ENCODE assay signal across 3 cellular contexts in the genomic region with DNA sequence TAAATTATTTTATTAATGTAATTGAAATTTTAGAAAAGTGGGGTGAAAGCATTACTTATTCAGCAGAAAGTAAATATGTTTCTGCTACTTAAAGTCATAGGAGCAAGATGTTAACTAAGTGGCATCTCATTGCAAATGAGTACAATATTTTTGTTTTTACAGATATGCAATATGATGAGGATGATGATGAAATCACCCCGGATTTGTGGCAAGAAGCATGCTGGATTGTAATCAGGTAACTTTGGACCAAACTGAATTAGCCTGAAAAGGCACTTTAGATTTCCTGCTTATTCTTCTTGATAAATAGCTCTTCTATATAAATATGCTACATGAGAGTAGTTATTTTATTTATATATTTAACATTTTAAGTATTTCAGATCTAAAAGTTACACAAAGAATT.
A peak's percentile ranks its signal among the peaks of the same experiment; 100 is the strongest.
TF ChIP-seq lines count a peak whose summit lies in the region.

No MANE protein-coding gene starts in this region.

TF ChIP-seq in HepG2, 621 proteins besides CTCF, POLR2A, EP300 and RAD21:
- TF ChIP-seq SP4 (CRISPR knock-in tag; IDR thresholded peaks at IDR 0.05): no peak
- TF ChIP-seq CEBPB (IDR thresholded peaks at IDR 0.05; ENCODE audit: borderline replicate concordance, low read depth, low read length): peak; percentile 62; the same call in 1 of the 2 replicates

TF ChIP-seq in K562, 482 proteins besides CTCF, POLR2A, EP300 and RAD21:
- TF ChIP-seq CEBPG (CRISPR knock-in tag; IDR thresholded peaks at IDR 0.05) (no peak), CEBPG (tag; conservative IDR thresholded peaks at IDR 0.05 in 1 of 2, IDR thresholded peaks at IDR 0.05 in 1 of 2) (peak; percentile 15 to 81; a peak in 2 of 4 replicates), CSDE1 (IDR thresholded peaks at IDR 0.05) (no peak)
- TF ChIP-seq, protein P1, sequence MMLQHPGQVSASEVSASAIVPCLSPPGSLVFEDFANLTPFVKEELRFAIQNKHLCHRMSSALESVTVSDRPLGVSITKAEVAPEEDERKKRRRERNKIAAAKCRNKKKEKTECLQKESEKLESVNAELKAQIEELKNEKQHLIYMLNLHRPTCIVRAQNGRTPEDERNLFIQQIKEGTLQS (IDR thresholded peaks at IDR 0.05): peak; percentile 82
- TF ChIP-seq, protein P1 (CRISPR knock-in tag; conservative IDR thresholded peaks at IDR 0.05): no peak

TF ChIP-seq in WTC11, 78 proteins besides CTCF, POLR2A, EP300 and RAD21:
- TF ChIP-seq, protein P1 (CRISPR knock-in tag; conservative IDR thresholded peaks at IDR 0.05): no peak
- TF ChIP-seq ETV6 (CRISPR knock-in tag; IDR thresholded peaks at IDR 0.05): no peak
- no peak for TF ChIP-seq ZNF232 (CRISPR knock-in tag; IDR thresholded peaks at IDR 0.05)
- TF ChIP-seq GABPB1 (CRISPR knock-in tag; IDR thresholded peaks at IDR 0.05): no peak
- TF ChIP-seq, protein P2, sequence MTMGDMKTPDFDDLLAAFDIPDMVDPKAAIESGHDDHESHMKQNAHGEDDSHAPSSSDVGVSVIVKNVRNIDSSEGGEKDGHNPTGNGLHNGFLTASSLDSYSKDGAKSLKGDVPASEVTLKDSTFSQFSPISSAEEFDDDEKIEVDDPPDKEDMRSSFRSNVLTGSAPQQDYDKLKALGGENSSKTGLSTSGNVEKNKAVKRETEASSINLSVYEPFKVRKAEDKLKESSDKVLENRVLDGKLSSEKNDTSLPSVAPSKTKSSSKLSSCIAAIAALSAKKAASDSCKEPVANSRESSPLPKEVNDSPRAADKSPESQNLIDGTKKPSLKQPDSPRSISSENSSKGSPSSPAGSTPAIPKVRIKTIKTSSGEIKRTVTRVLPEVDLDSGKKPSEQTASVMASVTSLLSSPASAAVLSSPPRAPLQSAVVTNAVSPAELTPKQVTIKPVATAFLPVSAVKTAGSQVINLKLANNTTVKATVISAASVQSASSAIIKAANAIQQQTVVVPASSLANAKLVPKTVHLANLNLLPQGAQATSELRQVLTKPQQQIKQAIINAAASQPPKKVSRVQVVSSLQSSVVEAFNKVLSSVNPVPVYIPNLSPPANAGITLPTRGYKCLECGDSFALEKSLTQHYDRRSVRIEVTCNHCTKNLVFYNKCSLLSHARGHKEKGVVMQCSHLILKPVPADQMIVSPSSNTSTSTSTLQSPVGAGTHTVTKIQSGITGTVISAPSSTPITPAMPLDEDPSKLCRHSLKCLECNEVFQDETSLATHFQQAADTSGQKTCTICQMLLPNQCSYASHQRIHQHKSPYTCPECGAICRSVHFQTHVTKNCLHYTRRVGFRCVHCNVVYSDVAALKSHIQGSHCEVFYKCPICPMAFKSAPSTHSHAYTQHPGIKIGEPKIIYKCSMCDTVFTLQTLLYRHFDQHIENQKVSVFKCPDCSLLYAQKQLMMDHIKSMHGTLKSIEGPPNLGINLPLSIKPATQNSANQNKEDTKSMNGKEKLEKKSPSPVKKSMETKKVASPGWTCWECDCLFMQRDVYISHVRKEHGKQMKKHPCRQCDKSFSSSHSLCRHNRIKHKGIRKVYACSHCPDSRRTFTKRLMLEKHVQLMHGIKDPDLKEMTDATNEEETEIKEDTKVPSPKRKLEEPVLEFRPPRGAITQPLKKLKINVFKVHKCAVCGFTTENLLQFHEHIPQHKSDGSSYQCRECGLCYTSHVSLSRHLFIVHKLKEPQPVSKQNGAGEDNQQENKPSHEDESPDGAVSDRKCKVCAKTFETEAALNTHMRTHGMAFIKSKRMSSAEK (CRISPR knock-in tag; IDR thresholded peaks at IDR 0.05; ENCODE audit: borderline replicate concordance): no peak
- no peak for TF ChIP-seq NFATC4 (CRISPR knock-in tag; IDR thresholded peaks at IDR 0.05)
- TF ChIP-seq, protein P3, sequence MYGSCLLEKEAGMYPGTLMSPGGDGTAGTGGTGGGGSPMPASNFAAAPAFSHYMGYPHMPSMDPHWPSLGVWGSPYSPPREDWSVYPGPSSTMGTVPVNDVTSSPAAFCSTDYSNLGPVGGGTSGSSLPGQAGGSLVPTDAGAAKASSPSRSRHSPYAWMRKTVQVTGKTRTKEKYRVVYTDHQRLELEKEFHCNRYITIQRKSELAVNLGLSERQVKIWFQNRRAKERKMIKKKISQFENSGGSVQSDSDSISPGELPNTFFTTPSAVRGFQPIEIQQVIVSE (CRISPR knock-in tag; IDR thresholded peaks at IDR 0.05; ENCODE audit: borderline replicate concordance): no peak
- TF ChIP-seq, protein P4, sequence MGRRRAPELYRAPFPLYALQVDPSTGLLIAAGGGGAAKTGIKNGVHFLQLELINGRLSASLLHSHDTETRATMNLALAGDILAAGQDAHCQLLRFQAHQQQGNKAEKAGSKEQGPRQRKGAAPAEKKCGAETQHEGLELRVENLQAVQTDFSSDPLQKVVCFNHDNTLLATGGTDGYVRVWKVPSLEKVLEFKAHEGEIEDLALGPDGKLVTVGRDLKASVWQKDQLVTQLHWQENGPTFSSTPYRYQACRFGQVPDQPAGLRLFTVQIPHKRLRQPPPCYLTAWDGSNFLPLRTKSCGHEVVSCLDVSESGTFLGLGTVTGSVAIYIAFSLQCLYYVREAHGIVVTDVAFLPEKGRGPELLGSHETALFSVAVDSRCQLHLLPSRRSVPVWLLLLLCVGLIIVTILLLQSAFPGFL (CRISPR knock-in tag; IDR thresholded peaks at IDR 0.05; ENCODE audit: borderline replicate concordance): no peak
- TF ChIP-seq, protein P5, sequence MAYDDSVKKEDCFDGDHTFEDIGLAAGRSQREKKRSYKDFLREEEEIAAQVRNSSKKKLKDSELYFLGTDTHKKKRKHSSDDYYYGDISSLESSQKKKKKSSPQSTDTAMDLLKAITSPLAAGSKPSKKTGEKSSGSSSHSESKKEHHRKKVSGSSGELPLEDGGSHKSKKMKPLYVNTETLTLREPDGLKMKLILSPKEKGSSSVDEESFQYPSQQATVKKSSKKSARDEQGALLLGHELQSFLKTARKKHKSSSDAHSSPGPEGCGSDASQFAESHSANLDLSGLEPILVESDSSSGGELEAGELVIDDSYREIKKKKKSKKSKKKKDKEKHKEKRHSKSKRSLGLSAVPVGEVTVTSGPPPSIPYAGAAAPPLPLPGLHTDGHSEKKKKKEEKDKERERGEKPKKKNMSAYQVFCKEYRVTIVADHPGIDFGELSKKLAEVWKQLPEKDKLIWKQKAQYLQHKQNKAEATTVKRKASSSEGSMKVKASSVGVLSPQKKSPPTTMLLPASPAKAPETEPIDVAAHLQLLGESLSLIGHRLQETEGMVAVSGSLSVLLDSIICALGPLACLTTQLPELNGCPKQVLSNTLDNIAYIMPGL (CRISPR knock-in tag; IDR thresholded peaks at IDR 0.05): no peak
